Comparison of ENCODE assay signal across 15 cellular contexts in genomic region chr1:164092603-164093353, GRCh38.
DNase-seq lines count a peak whose midpoint lies in the region; ATAC-seq and TF ChIP-seq lines count a peak whose summit lies in the region.
"Had no signal": no experiment of that assay in that cellular context is flagged by ENCODE, and none has a peak within 500 bp of the region (broad histone marks: within the 10 kb centered on the region; RNA-seq: fewer than 3 reads in every experiment).

No MANE protein-coding gene starts in this region.

- H4K8ac ChIP-seq in IMR-90 (ENCODE audit: low read depth in 2 of 2, low read length in 2 of 2), result no peak overlapping the region

- H3K4me1 ChIP-seq in IMR-90 (ENCODE audit: control insufficient read depth, insufficient read depth, low read length), result no peaks in the 10 kb centered on the region
- H3K4me1 ChIP-seq: Peyer's patch had no signal

- H3K4me3 ChIP-seq in IMR-90 (ENCODE audit: insufficient read depth, low read depth, low read length) (no peak overlapping the region), retinal pigment epithelial cell (ENCODE audit: low read length) (no peak overlapping the region)
- H3K4me3 ChIP-seq: Peyer's patch, skin epidermis had no signal

- H3K27ac Mint-ChIP-seq in activated naive CD8-positive, alpha-beta T cell treated with anti-CD3 and anti-CD28 coated beads, Interleukin-2, amount 50 U/mL, for 24 hours, result no peak overlapping the region
- H3K27ac Mint-ChIP-seq: activated B cell treated with CpG ODN at 0.5 μM for 24 hours; activated naive CD8-positive, alpha-beta T cell; B cell had no signal

- H3K14ac ChIP-seq in IMR-90 (replicated peaks; ENCODE audit: low read depth, low read length), result no peak overlapping the region

- BruUV-seq in IMR-90 (replicated peaks; lab: Mats Ljungman, UMichigan), result no TSS peak

- intact Hi-C loops in IMR-90 (cut with micrococcal nuclease), result no loop called here

- no peak overlapping the region for H2BK120ac ChIP-seq in IMR-90 (ENCODE audit: low read depth, low read length)

- TF ChIP-seq POLR2A in IMR-90 (IDR thresholded peaks at IDR 0.05; ENCODE audit: low read depth, low read length), result no peak

- no peak overlapping the region for H2AK9ac ChIP-seq in IMR-90 (replicated peaks; ENCODE audit: low read depth, low read length, poor library complexity)

- H2AFZ ChIP-seq in IMR-90 (replicated peaks; ENCODE audit: low read length, poor library complexity), result no peak overlapping the region

- no peaks in the 10 kb centered on the region for H3K36me3 Mint-ChIP-seq in activated naive CD8-positive, alpha-beta T cell treated with anti-CD3 and anti-CD28 coated beads, Interleukin-2, amount 50 U/mL, for 24 hours (ENCODE audit: low read depth)
- H3K36me3 Mint-ChIP-seq: activated naive CD8-positive, alpha-beta T cell had no signal

- no peak overlapping the region for H3K23ac ChIP-seq in IMR-90 (ENCODE audit: low read depth, low read length)

- dilution Hi-C loops in IMR-90 (cut with HindIII; ENCODE audit: low sequenced_read_pairs, unreplicated experiment), result no loop called here

- H3K9ac ChIP-seq in IMR-90 (ENCODE audit: low read depth, low read length), result no peak overlapping the region

- peaks cover 16% of the 10 kb centered on the region for H3K9me3 Mint-ChIP-seq in activated naive CD8-positive, alpha-beta T cell treated with anti-CD3 and anti-CD28 coated beads, Interleukin-2, amount 50 U/mL, for 24 hours

- no peaks in the 10 kb centered on the region for H3K36me3 ChIP-seq in IMR-90 (ENCODE audit: control insufficient read depth, insufficient read depth, low read length)
- H3K36me3 ChIP-seq: Peyer's patch had no signal

- H3K9me3 ChIP-seq in IMR-90 (ENCODE audit: control insufficient read depth, insufficient read depth, low read length), result no peaks in the 10 kb centered on the region
- H3K9me3 ChIP-seq: Peyer's patch had no signal

- no peak overlapping the region for H2BK5ac ChIP-seq in IMR-90 (ENCODE audit: low read depth, low read length, poor library complexity, severe bottlenecking)

- H3K18ac ChIP-seq in IMR-90 (ENCODE audit: low read depth, low read length), result no peak overlapping the region

- no peak overlapping the region for H3K4me2 ChIP-seq in IMR-90 (ENCODE audit: low read depth, low read length)

- 0% methylated on average over 1 of the region's 4 CpGs; no CpG with 5 or more reads in 1 of the 2 experiments for WGBS in IMR-90 (ENCODE audit: extremely low coverage in 2 of 2, insufficient read length in 1 of 2), 2 experiments

- no peaks in the 10 kb centered on the region for H3K27me3 Mint-ChIP-seq in activated naive CD8-positive, alpha-beta T cell treated with anti-CD3 and anti-CD28 coated beads, Interleukin-2, amount 50 U/mL, for 24 hours
- H3K27me3 Mint-ChIP-seq: activated B cell treated with CpG ODN at 0.5 μM for 24 hours; activated naive CD8-positive, alpha-beta T cell; B cell had no signal

- peak; percentile 53 for DNase-seq in activated CD8-positive, alpha-beta memory T cell treated with anti-CD3 and anti-CD28 coated beads, Interleukin-2, amount 50 U/mL, for 48 hours
- no peak for DNase-seq in activated CD8-positive, alpha-beta memory T cell treated with anti-CD3 and anti-CD28 coated beads for 24 hours
- DNase-seq in IMR-90 (peak; percentile 0), retinal pigment epithelial cell (ENCODE audit: low read depth) (no peak), H4 (ENCODE audit: low spot score) (no peak), HCEC 1CT (no peak), retina (no peak)
- DNase-seq in activated naive CD8-positive, alpha-beta T cell treated with anti-CD3 and anti-CD28 coated beads, Interleukin-2, amount 50 U/mL, for 24 hours, result peak; percentile 6
- DNase-seq: activated B cell treated with CpG ODN at 0.5 μM for 24 hours; effector CD4-positive, alpha-beta T cell; NCI-H1694 had no signal

- H4K91ac ChIP-seq in IMR-90 (ENCODE audit: insufficient read depth, low read depth, low read length), result no peak overlapping the region

- TF ChIP-seq CTCF in IMR-90 (conservative IDR thresholded peaks at IDR 0.05; ENCODE audit: low read depth, low read length) (no peak), retinal pigment epithelial cell (conservative IDR thresholded peaks at IDR 0.05; ENCODE audit: low read depth, low read length) (peak; percentile 12)

- peak; percentile 33 for TF ChIP-seq RAD21 in IMR-90 (IDR thresholded peaks at IDR 0.05; ENCODE audit: low read length)

- no peak for ATAC-seq in IMR-90 (ENCODE audit: low read depth)
- ATAC-seq in activated naive CD8-positive, alpha-beta T cell treated with anti-CD3 and anti-CD28 coated beads, Interleukin-2, amount 50 U/mL, for 24 hours, result no peak

- H3K27ac ChIP-seq in IMR-90 (ENCODE audit: insufficient read depth, low read length), result no peak overlapping the region
- H3K27ac ChIP-seq: Peyer's patch, skin epidermis had no signal

- H3K4me1 Mint-ChIP-seq in activated naive CD8-positive, alpha-beta T cell treated with anti-CD3 and anti-CD28 coated beads, Interleukin-2, amount 50 U/mL, for 24 hours, result no peaks in the 10 kb centered on the region
- H3K4me1 Mint-ChIP-seq: activated B cell treated with CpG ODN at 0.5 μM for 24 hours, B cell had no signal

- no peak overlapping the region for H2BK15ac ChIP-seq in IMR-90 (ENCODE audit: low read depth, low read length)

- H2AK5ac ChIP-seq in IMR-90 (ENCODE audit: low read depth, low read length), result no peak overlapping the region

- H4K20me1 ChIP-seq in IMR-90 (ENCODE audit: insufficient read depth, low read length), result no peaks in the 10 kb centered on the region

- no peak overlapping the region for H3K56ac ChIP-seq in IMR-90 (ENCODE audit: extremely low read depth, insufficient read depth, low read length)

- no peak overlapping the region for H3K4ac ChIP-seq in IMR-90 (ENCODE audit: low read depth, low read length)

- no peaks in the 10 kb centered on the region for H3K27me3 ChIP-seq in IMR-90 (ENCODE audit: control insufficient read depth, insufficient read depth, low read length)
- H3K27me3 ChIP-seq: Peyer's patch had no signal

- H4K5ac ChIP-seq in IMR-90 (ENCODE audit: low read depth, low read length), result no peak overlapping the region

- CTCF ChIA-PET in IMR-90 (lab: Yijun Ruan, JAX), result no interaction called here

- H3K79me1 ChIP-seq in IMR-90 (ENCODE audit: low read depth in 1 of 2, low read length in 2 of 2), result no peaks in the 10 kb centered on the region

- in situ Hi-C loops in IMR-90 (cut with MboI; ENCODE audit: low sequenced_read_pairs), result no loop called here

- no peak overlapping the region for H2BK20ac ChIP-seq in IMR-90 (ENCODE audit: low read depth, low read length)

- H3K9me1 ChIP-seq in IMR-90 (ENCODE audit: insufficient read depth, low read length), result no peaks in the 10 kb centered on the region

- H3K4me3 Mint-ChIP-seq in activated naive CD8-positive, alpha-beta T cell treated with anti-CD3 and anti-CD28 coated beads, Interleukin-2, amount 50 U/mL, for 24 hours, result no peak overlapping the region
- H3K4me3 Mint-ChIP-seq: activated B cell treated with CpG ODN at 0.5 μM for 24 hours; activated naive CD8-positive, alpha-beta T cell; B cell had no signal

- POLR2A ChIA-PET in IMR-90 (lab: Charles Lee; ENCODE audit: unreplicated experiment), result no interaction called here

TF ChIP-seq in IMR-90, 13 proteins besides CTCF, POLR2A, EP300 and RAD21:
- TF ChIP-seq FOS (IDR thresholded peaks at IDR 0.05; ENCODE audit: low read depth, low read length) (no peak), BHLHE40 (IDR thresholded peaks at IDR 0.05; ENCODE audit: low read depth, low read length) (no peak), NFE2L2 (IDR thresholded peaks at IDR 0.05; ENCODE audit: low read depth, low read length) (no peak), RFX5 (IDR thresholded peaks at IDR 0.05; ENCODE audit: low read depth, low read length) (no peak), MAFK (IDR thresholded peaks at IDR 0.05; ENCODE audit: low read depth, low read length) (no peak), ELK1 (IDR thresholded peaks at IDR 0.05; ENCODE audit: borderline replicate concordance, low read depth, low read length) (no peak), SMC3 (IDR thresholded peaks at IDR 0.05; ENCODE audit: low read depth, low read length) (no peak)

Comparison
In these comparisons a context has a peak if more than half of its experiments do, and no peak if none do; other contexts are left out.
1. DNase-seq: peak in activated CD8-positive, alpha-beta memory T cell treated with anti-CD3 and anti-CD28 coated beads, Interleukin-2, amount 50 U/mL, for 48 hours (single experiment), IMR-90 (single experiment) and activated naive CD8-positive, alpha-beta T cell treated with anti-CD3 and anti-CD28 coated beads, Interleukin-2, amount 50 U/mL, for 24 hours (single experiment); none in activated CD8-positive, alpha-beta memory T cell treated with anti-CD3 and anti-CD28 coated beads for 24 hours (single experiment), retinal pigment epithelial cell (single experiment), H4 (single experiment), HCEC 1CT (single experiment) and retina (single experiment).